In genomic region chr5:173781432-173781825, GRCh38 we compare ENCODE assay signal across 8 cellular contexts.
DNase-seq lines count a peak whose midpoint lies in the region; ATAC-seq and TF ChIP-seq lines count a peak whose summit lies in the region.

No MANE protein-coding gene starts in this region.

- no peak overlapping the region for H4K91ac ChIP-seq in neuronal stem cell (ENCODE audit: low read depth, low read length, poor library complexity)

- H2AFZ ChIP-seq in OCI-LY1 (ENCODE audit: low read length) (peak overlapping the region; percentile 43; the same call in 1 of the 2 replicates), neuronal stem cell (ENCODE audit: low read length) (peak overlapping the region; percentile 65)

- H2BK15ac ChIP-seq in neuronal stem cell (ENCODE audit: low read length), result no peak overlapping the region

- H4K20me1 ChIP-seq in BLaER1 (no peaks in the 10 kb centered on the region), OCI-LY1 (ENCODE audit: insufficient read depth, low read length) (no peaks in the 10 kb centered on the region)

- no peak overlapping the region for H2BK5ac ChIP-seq in neuronal stem cell (ENCODE audit: low read length)

- H4K8ac ChIP-seq in neuronal stem cell (ENCODE audit: low read depth, low read length), result no peak overlapping the region

- H2AK5ac ChIP-seq in neuronal stem cell (ENCODE audit: low read depth, low read length), result no peak overlapping the region

- H3K4me2 ChIP-seq in BLaER1 (peak overlapping the region; percentile 64), OCI-LY1 (ENCODE audit: low read length) (peak overlapping the region; percentile 7; the same call in 1 of the 2 replicates), neuronal stem cell (ENCODE audit: insufficient read depth, low read length, poor library complexity, severe bottlenecking) (no peak overlapping the region)

- H3K4me3 ChIP-seq in BLaER1 (no peak overlapping the region), OCI-LY1 (ENCODE audit: low read depth, low read length, poor library complexity, severe bottlenecking) (no peak overlapping the region), neuronal stem cell (ENCODE audit: low read length in 2 of 2) (no peak overlapping the region)

- H3K4ac ChIP-seq in neuronal stem cell (ENCODE audit: low read length), result no peak overlapping the region

- H3K18ac ChIP-seq in neuronal stem cell (ENCODE audit: low read length), result no peak overlapping the region

- no peak overlapping the region for H3K23ac ChIP-seq in neuronal stem cell (ENCODE audit: low read depth, low read length, poor library complexity)

- ATAC-seq in HG03457 (IDR thresholded peaks at IDR 0.05; ENCODE audit: unreplicated experiment) (no peak), HG02571 (IDR thresholded peaks at IDR 0.05; ENCODE audit: unreplicated experiment) (no peak)

- H3K9ac ChIP-seq in BLaER1, result no peak overlapping the region
- H3K9ac ChIP-seq in OCI-LY1 (ENCODE audit: low read length), result peak overlapping the region; percentile 13; the same call in 1 of the 2 replicates
- H3K9ac ChIP-seq in neuronal stem cell (ENCODE audit: low read depth, low read length, poor library complexity), result no peak overlapping the region

- peaks cover 80% of the 10 kb centered on the region for H3K4me1 ChIP-seq in BLaER1
- H3K4me1 ChIP-seq in OCI-LY1 (ENCODE audit: insufficient read depth, low read length, severe bottlenecking), result peaks cover 95% of the 10 kb centered on the region
- H3K4me1 ChIP-seq in neuronal stem cell (ENCODE audit: control insufficient read depth in 2 of 2, insufficient read depth in 1 of 2, low read depth in 1 of 2, low read length in 2 of 2), result peaks cover 5 to 6% of the 10 kb centered on the region in 2 donors

- H3K36me3 ChIP-seq in BLaER1 (no peaks in the 10 kb centered on the region), OCI-LY1 (ENCODE audit: insufficient read depth, low read length) (no peaks in the 10 kb centered on the region), neuronal stem cell (replicated peaks in 1 of 2; ENCODE audit: control insufficient read depth in 2 of 2, insufficient read depth in 2 of 2, low read length in 2 of 2) (no peaks in the 10 kb centered on the region)

- peak; percentile 32 for DNase-seq in dedifferentiated amniotic fluid mesenchymal stem cell (ENCODE audit: extremely low spot score)
- no peak for DNase-seq in neuronal stem cell (ENCODE audit: low spot score)
- DNase-seq in hypothalamus (lab: John Stamatoyannopoulos, UW), result no peak
- no peak for DNase-seq in occipital lobe (lab: John Stamatoyannopoulos, UW)

- H3K27ac ChIP-seq in BLaER1 (peak overlapping the region; percentile 76; the same call in 1 of the 2 replicates), OCI-LY1 (ENCODE audit: low read depth, low read length, poor library complexity, severe bottlenecking) (peak overlapping the region; percentile 72), neuronal stem cell (replicated peaks; ENCODE audit: low read length) (no peak overlapping the region)

- no peak for TF ChIP-seq CTCF in OCI-LY1 (IDR thresholded peaks at IDR 0.05; ENCODE audit: low read length)

- 0 out of 2 replicates have a peak, but pooled peaks cover 4% of the 10 kb centered on the region for H3F3A ChIP-seq in OCI-LY1 (ENCODE audit: insufficient read depth, low read length)

- no peaks in the 10 kb centered on the region for H3K79me2 ChIP-seq in OCI-LY1 (ENCODE audit: insufficient read depth, low read length)

- no peak overlapping the region for H3K14ac ChIP-seq in neuronal stem cell (ENCODE audit: low read length)

- H2BK120ac ChIP-seq in neuronal stem cell (ENCODE audit: low read depth, low read length), result no peak overlapping the region

- no peaks in the 10 kb centered on the region for H3K27me3 ChIP-seq in BLaER1
- H3K27me3 ChIP-seq in OCI-LY1 (ENCODE audit: insufficient read depth, low read length), result no peaks in the 10 kb centered on the region
- no peaks in the 10 kb centered on the region for H3K27me3 ChIP-seq in neuronal stem cell (ENCODE audit: control insufficient read depth in 3 of 3, insufficient read depth in 3 of 3, low read depth in 1 of 3, low read length in 3 of 3)

- no peak overlapping the region for H2BK12ac ChIP-seq in neuronal stem cell (ENCODE audit: low read length)

- H3K9me3 ChIP-seq in BLaER1 (no peaks in the 10 kb centered on the region), OCI-LY1 (ENCODE audit: low read length) (no peaks in the 10 kb centered on the region), neuronal stem cell (replicated peaks in 1 of 2; ENCODE audit: control insufficient read depth in 2 of 2, insufficient read depth in 1 of 2, low read depth in 1 of 2, low read length in 2 of 2) (no peaks in the 10 kb centered on the region)

- H3K9me2 ChIP-seq in OCI-LY1 (ENCODE audit: low read depth, low read length), result no peaks in the 10 kb centered on the region

- H3K79me1 ChIP-seq in neuronal stem cell (ENCODE audit: low read depth, low read length), result no peaks in the 10 kb centered on the region

- WGBS in neuronal stem cell (ENCODE audit: extremely low coverage in 2 of 2, insufficient read length in 2 of 2, insufficient replicate concordance in 1 of 2), 2 donors, result 100% methylated on average over 3 of the region's 4 CpGs; no CpG with 5 or more reads in 1 of the 2 donors
